Comparison of ENCODE assay signal across 18 cellular contexts in genomic region chr12:20109667-20110066, GRCh38.
"Had no signal": no experiment of that assay in that cellular context is flagged by ENCODE, and none has a peak within 500 bp of the region (broad histone marks: within the 10 kb centered on the region; RNA-seq: fewer than 3 reads in every experiment).

No MANE protein-coding gene starts in this region.

- H3K27ac ChIP-seq: esophagus squamous epithelium, pancreas, SK-N-MC, upper lobe of left lung had no signal

- ATAC-seq: activated naive CD4-positive, alpha-beta T cell treated with anti-CD3 and anti-CD28 coated beads, Interleukin-2, amount 50 U/mL, for 72 hours; pancreas; stimulated activated naive B cell treated with anti-CD40 and anti-IgM and Interleukin-4, amounts not matched to agents 10 μg/mL and 1 μg/mL and 100 μg/mL, for 72 hours had no signal

- H3K27me3 ChIP-seq: esophagus squamous epithelium, pancreas, upper lobe of left lung had no signal

- H3K4me3 ChIP-seq: esophagus squamous epithelium, lung, pancreas, SK-N-MC, upper lobe of left lung had no signal

- H3K36me3 ChIP-seq: esophagus squamous epithelium, pancreas, upper lobe of left lung had no signal

- DNase-seq: activated CD4-positive, alpha-beta memory T cell treated with anti-CD3 and anti-CD28 coated beads, Interleukin-2, amount 10 ng/mL, durations not matched to agents 7 days and 5 days; activated effector memory CD4-positive, alpha-beta T cell treated with Interleukin-2 at 50 U/mL for 16 hours; activated T-cell treated with anti-CD3 and anti-CD28 coated beads, Interleukin-2, amount 50 U/mL, for 24 hours; central memory CD4-positive, alpha-beta T cell; cortex of kidney; effector CD4-positive, alpha-beta T cell; esophagus squamous epithelium; hypothalamus; immature natural killer cell; pancreas; stimulated activated CD4-positive, alpha-beta T cell treated with anti-CD3 and anti-CD28 coated beads, Interleukin-15, amount 100 ng/mL, for 24 hours; stimulated activated CD4-positive, alpha-beta T cell treated with anti-CD3 and anti-CD28 coated beads, Interleukin-4, amount 100 ng/mL, for 1 hour; stimulated activated naive B cell treated with anti-CD40 and anti-IgM and Interleukin-4, amounts not matched to agents 10 μg/mL and 1 μg/mL and 100 μg/mL, for 72 hours; T1000; upper lobe of left lung had no signal

- H3K9me3 ChIP-seq: esophagus squamous epithelium, pancreas, upper lobe of left lung had no signal

- H3K4me1 ChIP-seq: esophagus squamous epithelium, pancreas, upper lobe of left lung had no signal
